Comparison of ENCODE assay signal across 1 cellular context in genomic region chr3:21170964-21171363, GRCh38.
TF ChIP-seq lines count a peak whose summit lies in the region.

No MANE protein-coding gene starts in this region.

TF ChIP-seq in GM12878, 131 proteins besides CTCF, POLR2A, EP300 and RAD21 (continued from another document):
- TF ChIP-seq, protein P1, sequence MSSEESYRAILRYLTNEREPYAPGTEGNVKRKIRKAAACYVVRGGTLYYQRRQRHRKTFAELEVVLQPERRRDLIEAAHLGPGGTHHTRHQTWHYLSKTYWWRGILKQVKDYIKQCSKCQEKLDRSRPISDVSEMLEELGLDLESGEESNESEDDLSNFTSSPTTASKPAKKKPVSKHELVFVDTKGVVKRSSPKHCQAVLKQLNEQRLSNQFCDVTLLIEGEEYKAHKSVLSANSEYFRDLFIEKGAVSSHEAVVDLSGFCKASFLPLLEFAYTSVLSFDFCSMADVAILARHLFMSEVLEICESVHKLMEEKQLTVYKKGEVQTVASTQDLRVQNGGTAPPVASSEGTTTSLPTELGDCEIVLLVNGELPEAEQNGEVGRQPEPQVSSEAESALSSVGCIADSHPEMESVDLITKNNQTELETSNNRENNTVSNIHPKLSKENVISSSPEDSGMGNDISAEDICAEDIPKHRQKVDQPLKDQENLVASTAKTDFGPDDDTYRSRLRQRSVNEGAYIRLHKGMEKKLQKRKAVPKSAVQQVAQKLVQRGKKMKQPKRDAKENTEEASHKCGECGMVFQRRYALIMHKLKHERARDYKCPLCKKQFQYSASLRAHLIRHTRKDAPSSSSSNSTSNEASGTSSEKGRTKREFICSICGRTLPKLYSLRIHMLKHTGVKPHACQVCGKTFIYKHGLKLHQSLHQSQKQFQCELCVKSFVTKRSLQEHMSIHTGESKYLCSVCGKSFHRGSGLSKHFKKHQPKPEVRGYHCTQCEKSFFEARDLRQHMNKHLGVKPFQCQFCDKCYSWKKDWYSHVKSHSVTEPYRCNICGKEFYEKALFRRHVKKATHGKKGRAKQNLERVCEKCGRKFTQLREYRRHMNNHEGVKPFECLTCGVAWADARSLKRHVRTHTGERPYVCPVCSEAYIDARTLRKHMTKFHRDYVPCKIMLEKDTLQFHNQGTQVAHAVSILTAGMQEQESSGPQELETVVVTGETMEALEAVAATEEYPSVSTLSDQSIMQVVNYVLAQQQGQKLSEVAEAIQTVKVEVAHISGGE (CRISPR knock-in tag; IDR thresholded peaks at IDR 0.05) = no peak
- no peak for TF ChIP-seq SRF (IDR thresholded peaks at IDR 0.05; ENCODE audit: low read depth in 2 of 2, low read length in 2 of 2)
- no peak for TF ChIP-seq RCOR1 (conservative IDR thresholded peaks at IDR 0.05; ENCODE audit: low read depth, low read length)
- TF ChIP-seq, protein P2, sequence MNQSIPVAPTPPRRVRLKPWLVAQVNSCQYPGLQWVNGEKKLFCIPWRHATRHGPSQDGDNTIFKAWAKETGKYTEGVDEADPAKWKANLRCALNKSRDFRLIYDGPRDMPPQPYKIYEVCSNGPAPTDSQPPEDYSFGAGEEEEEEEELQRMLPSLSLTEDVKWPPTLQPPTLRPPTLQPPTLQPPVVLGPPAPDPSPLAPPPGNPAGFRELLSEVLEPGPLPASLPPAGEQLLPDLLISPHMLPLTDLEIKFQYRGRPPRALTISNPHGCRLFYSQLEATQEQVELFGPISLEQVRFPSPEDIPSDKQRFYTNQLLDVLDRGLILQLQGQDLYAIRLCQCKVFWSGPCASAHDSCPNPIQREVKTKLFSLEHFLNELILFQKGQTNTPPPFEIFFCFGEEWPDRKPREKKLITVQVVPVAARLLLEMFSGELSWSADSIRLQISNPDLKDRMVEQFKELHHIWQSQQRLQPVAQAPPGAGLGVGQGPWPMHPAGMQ (IDR thresholded peaks at IDR 0.05; ENCODE audit: borderline replicate concordance) = no peak
- no peak for TF ChIP-seq RUNX3 (IDR thresholded peaks at IDR 0.05; ENCODE audit: low read length)
- TF ChIP-seq, protein P3, sequence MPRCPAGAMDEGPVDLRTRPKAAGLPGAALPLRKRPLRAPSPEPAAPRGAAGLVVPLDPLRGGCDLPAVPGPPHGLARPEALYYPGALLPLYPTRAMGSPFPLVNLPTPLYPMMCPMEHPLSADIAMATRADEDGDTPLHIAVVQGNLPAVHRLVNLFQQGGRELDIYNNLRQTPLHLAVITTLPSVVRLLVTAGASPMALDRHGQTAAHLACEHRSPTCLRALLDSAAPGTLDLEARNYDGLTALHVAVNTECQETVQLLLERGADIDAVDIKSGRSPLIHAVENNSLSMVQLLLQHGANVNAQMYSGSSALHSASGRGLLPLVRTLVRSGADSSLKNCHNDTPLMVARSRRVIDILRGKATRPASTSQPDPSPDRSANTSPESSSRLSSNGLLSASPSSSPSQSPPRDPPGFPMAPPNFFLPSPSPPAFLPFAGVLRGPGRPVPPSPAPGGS (IDR thresholded peaks at IDR 0.05; ENCODE audit: borderline replicate concordance, insufficient read depth, low read depth, low read length, poor library complexity, severe bottlenecking) = no peak
- TF ChIP-seq ZNF217 (IDR thresholded peaks at IDR 0.05) = no peak
